Comparison of ENCODE assay signal across 16 cellular contexts in the genomic region with DNA sequence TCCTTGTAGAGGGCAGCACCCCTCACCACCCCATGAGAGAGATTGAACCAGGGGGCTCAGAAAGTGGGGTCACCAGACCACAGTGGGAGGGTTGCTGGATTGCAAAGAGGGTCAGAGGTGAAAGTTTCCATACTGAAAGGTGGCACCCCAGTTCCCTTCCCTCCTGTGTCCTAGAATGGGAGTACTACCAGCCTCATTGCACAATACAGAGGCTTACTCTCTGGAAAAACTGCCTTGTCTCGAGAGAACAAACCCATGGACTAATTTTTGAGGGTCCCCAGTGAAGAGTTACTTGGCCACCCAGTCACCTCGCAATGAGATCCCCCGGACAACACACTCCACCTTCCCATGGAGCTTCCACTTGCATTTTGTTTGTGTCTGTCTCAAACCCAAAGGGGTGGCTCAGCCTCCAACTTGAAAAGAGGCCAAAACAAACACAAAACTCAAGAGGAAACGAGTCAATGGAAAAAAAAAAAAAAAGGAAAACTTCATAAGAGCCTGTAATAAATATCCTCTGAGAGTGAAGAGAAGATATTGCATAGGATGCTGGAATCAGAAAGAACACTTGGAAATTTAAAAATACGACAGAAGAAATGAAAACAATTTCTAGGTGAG. TPM values are rescaled to one million over a fixed set of nuclear protein-coding genes. Genes with fewer than 3 reads are reported as not detected.
A peak's percentile ranks its signal among the peaks of the same experiment; 100 is the strongest.
DNase-seq lines count a peak whose midpoint lies in the region; ATAC-seq lines count a peak whose summit lies in the region.
"Had no signal": no experiment of that assay in that cellular context is flagged by ENCODE, and none has a peak within 500 bp of the region (broad histone marks: within the 10 kb centered on the region; RNA-seq: fewer than 3 reads in every experiment).

No MANE protein-coding gene starts in this region.

- no peak overlapping the region for H3K4me3 Mint-ChIP-seq in T-helper 17 cell
- H3K4me3 Mint-ChIP-seq: WTC11 had no signal

- no peak for ATAC-seq in GM19455 (IDR thresholded peaks at IDR 0.05; ENCODE audit: unreplicated experiment)
- no peak for ATAC-seq in GM21528 (IDR thresholded peaks at IDR 0.05; ENCODE audit: low FRiP score, unreplicated experiment)
- ATAC-seq in HG03280 (IDR thresholded peaks at IDR 0.05; ENCODE audit: unreplicated experiment), result no peak
- ATAC-seq in T-helper 17 cell, result no peak
- ATAC-seq: HCT116, WTC11 had no signal

- no peaks in the 10 kb centered on the region for H3K9me3 ChIP-seq in T-helper 17 cell (ENCODE audit: control insufficient read depth, low read length, poor library complexity, severe bottlenecking)
- H3K9me3 ChIP-seq: BE2C had no signal

- H3K27ac Mint-ChIP-seq in T-helper 17 cell, result no peak overlapping the region
- H3K27ac Mint-ChIP-seq: progenitor cell of endocrine pancreas, WTC11 had no signal

- H3K36me3 Mint-ChIP-seq in T-helper 17 cell (ENCODE audit: low read depth), result no peaks in the 10 kb centered on the region
- H3K36me3 Mint-ChIP-seq: WTC11 had no signal

- no peaks in the 10 kb centered on the region for H3K4me1 Mint-ChIP-seq in T-helper 17 cell
- H3K4me1 Mint-ChIP-seq: WTC11 had no signal

- DNase-seq in AG08396 (ENCODE audit: low spot score) (peak; percentile 56), NCI-H345 (lab: John Stamatoyannopoulos, UW) (peak; percentile 21), dermis blood vessel endothelial cell (peak; percentile 87), lung microvascular endothelial cell (ENCODE audit: low read depth in 2 of 2) (peak; percentile 89 to 93), T-helper 17 cell (no peak)
- DNase-seq: BE2C, NCI-H2227 treated with DMSO at 0.1 percent for 48 hours, tibial artery had no signal

- H3K27me3 Mint-ChIP-seq in T-helper 17 cell, result peaks cover 5% of the 10 kb centered on the region

RNA-seq across cellular contexts. Expression of a gene that starts 18.6 kb away (rescaled TPM):
- total RNA-seq in dermis blood vessel endothelial cell (0.28 TPM in 1 of 2 replicates, not detected in the other), lung microvascular endothelial cell (not detected in 2 replicates), T-helper 17 cell (not detected)
- total RNA-seq: ascending aorta, frontal cortex, progenitor cell of endocrine pancreas had no signal

RNA-seq across cellular contexts. Expression of a gene that starts 19.9 kb away (rescaled TPM):
- total RNA-seq in dermis blood vessel endothelial cell, result 4.1 and 6.8 TPM in 2 replicates
- 8.5 and 10.7 TPM in 2 replicates for total RNA-seq in lung microvascular endothelial cell
- total RNA-seq in T-helper 17 cell, result 1 to 10 TPM; 3.4 to 8.9 TPM

RNA-seq across cellular contexts. Expression of a gene that starts 43.7 kb away (rescaled TPM):
- 0.14 and 0.34 TPM in 2 replicates for total RNA-seq in dermis blood vessel endothelial cell
- total RNA-seq in lung microvascular endothelial cell, result under 0.01 and 0.22 TPM in 2 replicates
- not detected for total RNA-seq in T-helper 17 cell

Comparison
In these comparisons a context has a peak if more than half of its experiments do, and no peak if none do; other contexts are left out.
1. DNase-seq: peak in AG08396 (single experiment), NCI-H345 (single experiment), dermis blood vessel endothelial cell (single experiment) and lung microvascular endothelial cell (2 of 2); none in T-helper 17 cell (0 of 3).